Comparison of ENCODE assay signal across 9 cellular contexts in the genomic region with DNA sequence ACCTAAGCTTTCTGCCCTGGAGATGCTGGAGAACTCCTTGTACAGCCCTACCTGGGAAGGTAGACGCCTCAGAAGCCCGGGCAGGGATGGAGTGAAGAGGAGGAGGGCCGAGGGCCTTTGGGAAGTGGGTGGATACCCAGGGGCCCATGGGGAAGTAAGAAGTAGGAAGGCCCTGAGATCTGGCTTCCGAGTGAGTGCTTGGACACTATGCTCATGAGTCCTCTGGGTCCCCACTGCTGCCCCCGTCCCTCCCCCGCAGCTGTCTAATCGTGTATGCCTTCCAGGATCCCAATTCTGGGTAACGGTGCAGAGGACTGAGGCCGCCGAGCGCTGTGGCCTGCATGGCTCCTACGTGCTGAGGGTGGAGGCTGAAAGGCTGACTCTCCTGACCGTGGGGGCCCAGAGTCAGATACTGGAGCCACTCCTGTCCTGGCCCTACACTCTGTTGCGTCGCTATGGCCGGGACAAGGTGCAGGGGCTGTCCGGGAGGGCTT. TPM values are rescaled to one million over a fixed set of nuclear protein-coding genes. Genes with fewer than 3 reads are reported as not detected.
DNase-seq lines count a peak whose midpoint lies in the region; ATAC-seq and TF ChIP-seq lines count a peak whose summit lies in the region.
"Had no signal": no experiment of that assay in that cellular context is flagged by ENCODE, and none has a peak within 500 bp of the region (broad histone marks: within the 10 kb centered on the region; RNA-seq: fewer than 3 reads in every experiment).

No MANE protein-coding gene starts in this region.

- no peak overlapping the region for H4K8ac ChIP-seq in trophoblast cell (ENCODE audit: low read depth, low read length)

- H3K4me1 ChIP-seq in DND-41 (ENCODE audit: insufficient read depth, low read length), result peaks cover 22% of the 10 kb centered on the region
- peaks cover 5% of the 10 kb centered on the region; the same call in 1 of the 2 replicates for H3K4me1 ChIP-seq in PC-9 (replicated peaks; ENCODE audit: insufficient read depth)
- H3K4me1 ChIP-seq in trophoblast cell (ENCODE audit: control insufficient read depth in 1 of 2, insufficient read depth in 2 of 2, low read length in 2 of 2), result peaks cover 8 to 21% of the 10 kb centered on the region in 2 experiments

- H3K36me3 ChIP-seq in DND-41 (ENCODE audit: insufficient read depth, low read length) (peaks cover 11% of the 10 kb centered on the region), PC-9 (ENCODE audit: low read depth) (no peaks in the 10 kb centered on the region), trophoblast cell (ENCODE audit: control insufficient read depth in 1 of 2, insufficient read depth in 2 of 2, low read length in 2 of 2) (no peaks in the 10 kb centered on the region)
- H3K36me3 ChIP-seq: ovary had no signal

- POLR2A ChIA-PET in PC-9 (lab: Charles Lee; ENCODE audit: unreplicated experiment), result interaction anchor here (0.6 kb wide), 2 partner anchors 13 to 1170 kb away, joined by 5 to 14 read pairs; a partner anchor contains a TSS

- H3K18ac ChIP-seq in trophoblast cell (ENCODE audit: low read length), result no peak overlapping the region

- H3K4me2 ChIP-seq in DND-41 (ENCODE audit: insufficient read depth, low read length) (peak overlapping the region; percentile 98), PC-9 (peak overlapping the region; percentile 81; the same call in 1 of the 2 replicates), trophoblast cell (ENCODE audit: low read length) (peak overlapping the region; percentile 82)

- H3K9me2 ChIP-seq in PC-9 (ENCODE audit: insufficient read depth), result no peaks in the 10 kb centered on the region

- H2AK5ac ChIP-seq in trophoblast cell (ENCODE audit: low read length), result no peak overlapping the region

- H3K27me3 ChIP-seq in DND-41 (ENCODE audit: insufficient read depth, low read length, poor library complexity) (no peaks in the 10 kb centered on the region), PC-9 (ENCODE audit: insufficient read depth, low read depth) (no peaks in the 10 kb centered on the region), trophoblast cell (ENCODE audit: insufficient read depth, low read length) (peaks cover 18% of the 10 kb centered on the region)
- H3K27me3 ChIP-seq: ovary had no signal

- no peak overlapping the region for H3K23ac ChIP-seq in trophoblast cell (ENCODE audit: low read length)

- H3K9me3 ChIP-seq in DND-41 (ENCODE audit: insufficient read depth, low read length, severe bottlenecking), result no peaks in the 10 kb centered on the region
- H3K9me3 ChIP-seq in PC-9 (ENCODE audit: insufficient read depth, low read depth), result no peaks in the 10 kb centered on the region
- H3K9me3 ChIP-seq in trophoblast cell (ENCODE audit: insufficient read depth, low read depth, low read length), result peaks cover 4% of the 10 kb centered on the region
- H3K9me3 ChIP-seq: ovary had no signal

- ATAC-seq in DND-41 (ENCODE audit: insufficient read depth, low read depth) (no peak), HG02973 (IDR thresholded peaks at IDR 0.05; ENCODE audit: unreplicated experiment) (no peak), GM18505 (IDR thresholded peaks at IDR 0.05; ENCODE audit: unreplicated experiment) (no peak), HG03354 (IDR thresholded peaks at IDR 0.05; ENCODE audit: poor library complexity, severe bottlenecking, unreplicated experiment) (no peak), HG02840 (IDR thresholded peaks at IDR 0.05; ENCODE audit: low FRiP score, unreplicated experiment) (no peak)

- 0 out of 2 replicates have a peak overlapping the region, but pooled peaks have one; percentile 76 for H3K27ac ChIP-seq in DND-41 (ENCODE audit: low read length)
- no peak overlapping the region for H3K27ac ChIP-seq in PC-9
- H3K27ac ChIP-seq in trophoblast cell (ENCODE audit: low read depth, low read length), result no peak overlapping the region

- H4K12ac ChIP-seq in trophoblast cell (ENCODE audit: low read depth, low read length), result no peak overlapping the region

- H2BK120ac ChIP-seq in trophoblast cell (ENCODE audit: insufficient read depth, low read length, poor library complexity), result no peak overlapping the region

- peak overlapping the region; percentile 77 for H3K9ac ChIP-seq in DND-41 (ENCODE audit: low read depth, low read length)
- no peak overlapping the region for H3K9ac ChIP-seq in trophoblast cell (ENCODE audit: low read length)

- no TSS peak for BruUV-seq in PC-9 (replicated peaks; lab: Mats Ljungman, UMichigan)

- no peak overlapping the region for H2AFZ ChIP-seq in DND-41 (ENCODE audit: low read depth, low read length)
- no peak overlapping the region for H2AFZ ChIP-seq in PC-9
- H2AFZ ChIP-seq in trophoblast cell (ENCODE audit: insufficient read depth, low read length, poor library complexity), result no peak overlapping the region

- H4K91ac ChIP-seq in trophoblast cell (ENCODE audit: low read depth, low read length), result no peak overlapping the region

- H3K4me3 ChIP-seq in DND-41 (ENCODE audit: low read depth in 1 of 2, low read length in 2 of 2) (peak overlapping the region; percentile 55 to 83; a peak in 3 of 4 replicates), PC-9 (peak overlapping the region; percentile 78; the same call in 1 of the 2 replicates), foreskin fibroblast (ENCODE audit: low read depth in 1 of 2, low read length in 2 of 2) (peak overlapping the region; percentile 76 to 78), trophoblast cell (ENCODE audit: low read depth, low read length) (no peak overlapping the region)

- H4K20me1 ChIP-seq in DND-41 (ENCODE audit: insufficient read depth, low read length) (peaks cover 14% of the 10 kb centered on the region; the same call in 1 of the 2 replicates), PC-9 (ENCODE audit: insufficient read depth) (no peaks in the 10 kb centered on the region)

- no peak for TF ChIP-seq CTCF in DND-41 (IDR thresholded peaks at IDR 0.05; ENCODE audit: borderline replicate concordance, extremely low read depth, low read length, poor library complexity, severe bottlenecking)
- no peak for TF ChIP-seq CTCF in PC-9 (conservative IDR thresholded peaks at IDR 0.05)
- no peak for TF ChIP-seq CTCF in foreskin fibroblast (IDR thresholded peaks at IDR 0.05; ENCODE audit: low read depth, low read length)

- intact Hi-C loops in PC-9 (cut with micrococcal nuclease; ENCODE audit: unreplicated experiment), result loop anchor here (2.0 kb wide), 1 partner anchor 31 kb away; no protein-coding TSS in a partner anchor

- peaks cover 13% of the 10 kb centered on the region for H3K79me2 ChIP-seq in DND-41 (ENCODE audit: insufficient read depth, low read length)
- H3K79me2 ChIP-seq in PC-9 (ENCODE audit: low read depth), result peaks cover 4% of the 10 kb centered on the region
- no peaks in the 10 kb centered on the region for H3K79me2 ChIP-seq in trophoblast cell (ENCODE audit: control insufficient read depth, insufficient read depth, low read length, poor library complexity)

- no peak overlapping the region for H3K14ac ChIP-seq in trophoblast cell (ENCODE audit: low read length)

- H3F3A ChIP-seq in PC-9 (ENCODE audit: insufficient read depth, low read depth), result peaks cover 29% of the 10 kb centered on the region; the same call in 1 of the 2 replicates

- H3K79me1 ChIP-seq in trophoblast cell (ENCODE audit: low read length), result peaks cover 7% of the 10 kb centered on the region

- CTCF ChIA-PET in PC-9 (lab: Charles Lee), result no interaction called here

- TF ChIP-seq POLR2A in GM18505 (IDR thresholded peaks at IDR 0.05; ENCODE audit: borderline replicate concordance, extremely low read depth, insufficient read depth, insufficient read length), result no peak

- WGBS in trophoblast cell (ENCODE audit: extremely low coverage, insufficient coverage, insufficient read length), result no CpG with 5 or more reads among the region's 17 CpGs

- H2BK5ac ChIP-seq in trophoblast cell (ENCODE audit: low read depth, low read length, poor library complexity), result no peak overlapping the region

- no peak overlapping the region for H3K4ac ChIP-seq in trophoblast cell (ENCODE audit: low read depth, low read length)

- DNase-seq in DND-41, result no peak
- DNase-seq in PC-9, result no peak
- DNase-seq in foreskin fibroblast, result no peak
- DNase-seq in trophoblast cell, result no peak

- H2BK12ac ChIP-seq in trophoblast cell (ENCODE audit: low read length), result no peak overlapping the region

RNA-seq across cellular contexts. Expression of a gene that starts 1.1 kb away (rescaled TPM):
- 15.0 and 27.8 TPM in 2 replicates for total RNA-seq in PC-9 (2021)
- polyA plus RNA-seq in trophoblast cell (2013), result 2.5 and 2.7 TPM in 2 replicates

RNA-seq across cellular contexts. Expression of a gene that starts 1.9 kb away (rescaled TPM):
- 3.1 and 5.0 TPM in 2 replicates for total RNA-seq in PC-9 (2021)
- 1.1 and 1.3 TPM in 2 replicates for polyA plus RNA-seq in trophoblast cell (2013)

RNA-seq across cellular contexts. Expression of a gene that starts 25.9 kb away (rescaled TPM):
- total RNA-seq in PC-9 (2021), result 23.2 and 23.5 TPM in 2 replicates
- polyA plus RNA-seq in trophoblast cell (2013), result 26.2 and 27.9 TPM in 2 replicates

RNA-seq across cellular contexts. Expression of a gene that starts 26.2 kb away (rescaled TPM):
- total RNA-seq in PC-9 (2021), result 79.2 and 84.0 TPM in 2 replicates
- polyA plus RNA-seq in trophoblast cell (2013), result 103 and 107 TPM in 2 replicates

RNA-seq across cellular contexts. Expression of a gene that starts 29.6 kb away (rescaled TPM):
- total RNA-seq in PC-9 (2021), result 1.3 and 1.7 TPM in 2 replicates
- 0.68 and 0.85 TPM in 2 replicates for polyA plus RNA-seq in trophoblast cell (2013)
